Comparison of ENCODE assay signal across 8 cellular contexts in genomic region chr17:77843255-77843877, GRCh38.
DNase-seq lines count a peak whose midpoint lies in the region; ATAC-seq lines count a peak whose summit lies in the region.
"Not testable (repeated sequence)": the region's sequence is repeated elsewhere in the genome, so short reads cannot be mapped to it uniquely, and the experiment has no call there.

No MANE protein-coding gene starts in this region.

- peaks cover 24% of the 10 kb centered on the region for H3K4me1 Mint-ChIP-seq in activated T-helper 17 cell treated with anti-CD3 and anti-CD28 coated beads, Interleukin-2, amount 50 U/mL, for 72 hours

- peak; percentile 83 for ATAC-seq in activated T-helper 17 cell treated with anti-CD3 and anti-CD28 coated beads, Interleukin-2, amount 50 U/mL, for 72 hours (replicated peaks)

- DNase-seq in Daoy (ENCODE audit: low read depth) = peak; percentile 89
- peak; percentile 15 for DNase-seq in HCEC 1CT
- peak; percentile 62 for DNase-seq in NAMALWA (ENCODE audit: low spot score)
- DNase-seq in activated CD4-positive, alpha-beta T cell treated with anti-CD3 and anti-CD28 coated beads for 1 hour = peak; percentile 45
- peak; percentile 21 for DNase-seq in effector CD8-positive, alpha-beta T cell (lab: John Stamatoyannopoulos, UW)
- DNase-seq in renal cortical epithelial cell (ENCODE audit: low read depth) = peak; percentile 50
- peak; percentile 36 to 45 for DNase-seq in stimulated activated CD8-positive, alpha-beta memory T cell treated with anti-CD3 and anti-CD28 coated beads, Interleukin-7, amount 100 ng/mL, for 1 hour (ENCODE audit: low read depth in 2 of 2)

- H3K27ac Mint-ChIP-seq in activated T-helper 17 cell treated with anti-CD3 and anti-CD28 coated beads, Interleukin-2, amount 50 U/mL, for 72 hours = peak overlapping the region; percentile 86

- H3K9me3 Mint-ChIP-seq in activated T-helper 17 cell treated with anti-CD3 and anti-CD28 coated beads, Interleukin-2, amount 50 U/mL, for 72 hours = not testable (repeated sequence)

- peak overlapping the region; percentile 70 for H3K4me3 Mint-ChIP-seq in activated T-helper 17 cell treated with anti-CD3 and anti-CD28 coated beads, Interleukin-2, amount 50 U/mL, for 72 hours

- H3K27me3 Mint-ChIP-seq in activated T-helper 17 cell treated with anti-CD3 and anti-CD28 coated beads, Interleukin-2, amount 50 U/mL, for 72 hours = not testable (repeated sequence)

- H3K36me3 Mint-ChIP-seq in activated T-helper 17 cell treated with anti-CD3 and anti-CD28 coated beads, Interleukin-2, amount 50 U/mL, for 72 hours (ENCODE audit: low read depth) = not testable (repeated sequence)

Comparison
In these comparisons a context has a peak if more than half of its experiments do, and no peak if none do; other contexts are left out.
1. Peak in every context shown above with its lines: DNase-seq and ATAC-seq.
2. DNase-seq: peak in every context shown above with its lines; median percentile 89 in Daoy; 62 in NAMALWA; 50 in renal cortical epithelial cell; 45 in activated CD4-positive, alpha-beta T cell treated with anti-CD3 and anti-CD28 coated beads for 1 hour; 40 in stimulated activated CD8-positive, alpha-beta memory T cell treated with anti-CD3 and anti-CD28 coated beads, Interleukin-7, amount 100 ng/mL, for 1 hour; 21 in effector CD8-positive, alpha-beta T cell; 15 in HCEC 1CT.